In genomic region chr12:31715283-31715825, GRCh38 we compare ENCODE assay signal across 1 cellular context.
TF ChIP-seq lines count a peak whose summit lies in the region.

No MANE protein-coding gene starts in this region.

TF ChIP-seq in K562, 482 proteins besides CTCF, POLR2A, EP300 and RAD21 (continued from another document and continues in another):
- TF ChIP-seq CTBP1 (IDR thresholded peaks at IDR 0.05; ENCODE audit: borderline replicate concordance) (peak; percentile 89), FOSL1 (tag; conservative IDR thresholded peaks at IDR 0.05) (peak; percentile 91), ZSCAN29 (IDR thresholded peaks at IDR 0.05) (no peak; the same call in 1 of the 2 replicates), EZH2 (IDR thresholded peaks at IDR 0.05; ENCODE audit: borderline replicate concordance, low read depth, low read length) (no peak), NCOA2 (IDR thresholded peaks at IDR 0.05; ENCODE audit: partially characterized antibody in 2 of 2) (no peak), NUFIP1 (IDR thresholded peaks at IDR 0.05; ENCODE audit: partially characterized antibody) (no peak), ZFX (CRISPR knock-in tag; IDR thresholded peaks at IDR 0.05) (no peak), CHD1 (IDR thresholded peaks at IDR 0.05; ENCODE audit: low read length) (no peak), THAP12 (CRISPR knock-in tag; IDR thresholded peaks at IDR 0.05) (no peak), XRCC3 (IDR thresholded peaks at IDR 0.05) (no peak), SMARCA5 (IDR thresholded peaks at IDR 0.05) (no peak), SNIP1 (IDR thresholded peaks at IDR 0.05; ENCODE audit: low read depth) (no peak), ZBTB40 (IDR thresholded peaks at IDR 0.05) (no peak), ZBTB40 (CRISPR knock-in tag; IDR thresholded peaks at IDR 0.05) (no peak), PRPF4 (IDR thresholded peaks at IDR 0.05; ENCODE audit: insufficient read depth, low read depth, low read length, poor library complexity, severe bottlenecking) (no peak), ZNF384 (IDR thresholded peaks at IDR 0.05; ENCODE audit: low read depth, low read length) (no peak), MCM7 (IDR thresholded peaks at IDR 0.05) (no peak), GTF3C2 (IDR thresholded peaks at IDR 0.05; ENCODE audit: borderline replicate concordance, extremely low read depth, insufficient read length) (no peak), FOXM1 (IDR thresholded peaks at IDR 0.05; ENCODE audit: low read depth) (peak; percentile 71), FOXM1 (CRISPR knock-in tag; IDR thresholded peaks at IDR 0.05; ENCODE audit: low read depth) (no peak), ATF4 (CRISPR knock-in tag; IDR thresholded peaks at IDR 0.05) (no peak), ZZZ3 (IDR thresholded peaks at IDR 0.05) (no peak), ATF7 (IDR thresholded peaks at IDR 0.05) (peak; percentile 65; the same call in 1 of the 2 replicates), ZNF212 (CRISPR knock-in tag; IDR thresholded peaks at IDR 0.05) (no peak), SMAD1 (IDR thresholded peaks at IDR 0.05; ENCODE audit: low read depth, low read length, partially characterized antibody) (peak; percentile 79), KDM1A (IDR thresholded peaks at IDR 0.05) (peak; percentile 33 to 67; a peak in 3 of 4 replicates), IRF1 (CRISPR knock-in tag; IDR thresholded peaks at IDR 0.05; ENCODE audit: borderline replicate concordance) (no peak), PCBP1 (IDR thresholded peaks at IDR 0.05; ENCODE audit: low read depth, low read length, poor library complexity, severe bottlenecking) (no peak), EGR1 (conservative IDR thresholded peaks at IDR 0.05) (no peak), ZNF143 (CRISPR knock-in tag; IDR thresholded peaks at IDR 0.05) (no peak), CEBPB (tag; IDR thresholded peaks at IDR 0.05) (no peak), FOXJ3 (CRISPR knock-in tag; IDR thresholded peaks at IDR 0.05) (no peak), NR4A1 (CRISPR knock-in tag; IDR thresholded peaks at IDR 0.05) (no peak), NR4A1 (tag; IDR thresholded peaks at IDR 0.05) (peak; percentile 49; the same call in 1 of the 2 replicates)
- TF ChIP-seq, protein P1, sequence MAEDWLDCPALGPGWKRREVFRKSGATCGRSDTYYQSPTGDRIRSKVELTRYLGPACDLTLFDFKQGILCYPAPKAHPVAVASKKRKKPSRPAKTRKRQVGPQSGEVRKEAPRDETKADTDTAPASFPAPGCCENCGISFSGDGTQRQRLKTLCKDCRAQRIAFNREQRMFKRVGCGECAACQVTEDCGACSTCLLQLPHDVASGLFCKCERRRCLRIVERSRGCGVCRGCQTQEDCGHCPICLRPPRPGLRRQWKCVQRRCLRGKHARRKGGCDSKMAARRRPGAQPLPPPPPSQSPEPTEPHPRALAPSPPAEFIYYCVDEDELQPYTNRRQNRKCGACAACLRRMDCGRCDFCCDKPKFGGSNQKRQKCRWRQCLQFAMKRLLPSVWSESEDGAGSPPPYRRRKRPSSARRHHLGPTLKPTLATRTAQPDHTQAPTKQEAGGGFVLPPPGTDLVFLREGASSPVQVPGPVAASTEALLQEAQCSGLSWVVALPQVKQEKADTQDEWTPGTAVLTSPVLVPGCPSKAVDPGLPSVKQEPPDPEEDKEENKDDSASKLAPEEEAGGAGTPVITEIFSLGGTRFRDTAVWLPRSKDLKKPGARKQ (CRISPR knock-in tag; IDR thresholded peaks at IDR 0.05): no peak
- TF ChIP-seq, protein P2, sequence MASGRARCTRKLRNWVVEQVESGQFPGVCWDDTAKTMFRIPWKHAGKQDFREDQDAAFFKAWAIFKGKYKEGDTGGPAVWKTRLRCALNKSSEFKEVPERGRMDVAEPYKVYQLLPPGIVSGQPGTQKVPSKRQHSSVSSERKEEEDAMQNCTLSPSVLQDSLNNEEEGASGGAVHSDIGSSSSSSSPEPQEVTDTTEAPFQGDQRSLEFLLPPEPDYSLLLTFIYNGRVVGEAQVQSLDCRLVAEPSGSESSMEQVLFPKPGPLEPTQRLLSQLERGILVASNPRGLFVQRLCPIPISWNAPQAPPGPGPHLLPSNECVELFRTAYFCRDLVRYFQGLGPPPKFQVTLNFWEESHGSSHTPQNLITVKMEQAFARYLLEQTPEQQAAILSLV (tag; IDR thresholded peaks at IDR 0.05): no peak
- TF ChIP-seq, protein P3, sequence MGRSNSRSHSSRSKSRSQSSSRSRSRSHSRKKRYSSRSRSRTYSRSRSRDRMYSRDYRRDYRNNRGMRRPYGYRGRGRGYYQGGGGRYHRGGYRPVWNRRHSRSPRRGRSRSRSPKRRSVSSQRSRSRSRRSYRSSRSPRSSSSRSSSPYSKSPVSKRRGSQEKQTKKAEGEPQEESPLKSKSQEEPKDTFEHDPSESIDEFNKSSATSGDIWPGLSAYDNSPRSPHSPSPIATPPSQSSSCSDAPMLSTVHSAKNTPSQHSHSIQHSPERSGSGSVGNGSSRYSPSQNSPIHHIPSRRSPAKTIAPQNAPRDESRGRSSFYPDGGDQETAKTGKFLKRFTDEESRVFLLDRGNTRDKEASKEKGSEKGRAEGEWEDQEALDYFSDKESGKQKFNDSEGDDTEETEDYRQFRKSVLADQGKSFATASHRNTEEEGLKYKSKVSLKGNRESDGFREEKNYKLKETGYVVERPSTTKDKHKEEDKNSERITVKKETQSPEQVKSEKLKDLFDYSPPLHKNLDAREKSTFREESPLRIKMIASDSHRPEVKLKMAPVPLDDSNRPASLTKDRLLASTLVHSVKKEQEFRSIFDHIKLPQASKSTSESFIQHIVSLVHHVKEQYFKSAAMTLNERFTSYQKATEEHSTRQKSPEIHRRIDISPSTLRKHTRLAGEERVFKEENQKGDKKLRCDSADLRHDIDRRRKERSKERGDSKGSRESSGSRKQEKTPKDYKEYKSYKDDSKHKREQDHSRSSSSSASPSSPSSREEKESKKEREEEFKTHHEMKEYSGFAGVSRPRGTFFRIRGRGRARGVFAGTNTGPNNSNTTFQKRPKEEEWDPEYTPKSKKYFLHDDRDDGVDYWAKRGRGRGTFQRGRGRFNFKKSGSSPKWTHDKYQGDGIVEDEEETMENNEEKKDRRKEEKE (IDR thresholded peaks at IDR 0.05; ENCODE audit: borderline replicate concordance in 1 of 2, control insufficient read depth in 1 of 2, low read depth in 2 of 2, low read length in 1 of 2): peak in 1 of 2 experiments; percentile 71; a peak in 1 of 4 replicates
- TF ChIP-seq, protein P4, sequence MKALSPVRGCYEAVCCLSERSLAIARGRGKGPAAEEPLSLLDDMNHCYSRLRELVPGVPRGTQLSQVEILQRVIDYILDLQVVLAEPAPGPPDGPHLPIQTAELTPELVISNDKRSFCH (CRISPR knock-in tag; IDR thresholded peaks at IDR 0.05): no peak
- TF ChIP-seq, protein P4 (tag; IDR thresholded peaks at IDR 0.05): peak; percentile 86
